In the genomic region with DNA sequence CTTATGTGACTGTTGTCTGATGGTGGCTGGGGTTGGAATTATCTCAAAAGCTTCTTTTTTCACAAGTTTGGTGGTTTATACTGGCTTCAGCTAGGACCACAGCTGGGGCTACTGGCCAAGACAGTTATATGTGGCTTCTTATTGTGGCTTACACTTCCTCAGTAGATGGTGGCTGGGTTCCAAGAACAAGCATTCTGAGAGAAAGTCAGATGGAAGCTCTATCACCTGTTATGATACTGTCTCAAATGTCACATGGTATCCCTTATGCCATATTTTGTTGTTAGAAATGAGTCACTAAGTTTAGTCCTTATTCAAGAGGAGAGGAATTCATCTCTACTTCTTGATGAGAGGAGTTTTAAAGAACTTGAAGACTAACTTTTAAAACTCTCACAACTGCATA, we compare ENCODE assay signal across 8 cellular contexts. TPM values are rescaled to one million over a fixed set of nuclear protein-coding genes. Genes with fewer than 3 reads are reported as not detected.
DNase-seq lines count a peak whose midpoint lies in the region; ATAC-seq and TF ChIP-seq lines count a peak whose summit lies in the region.

No MANE protein-coding gene starts in this region.

- DNase-seq in fibroblast of mammary gland (ENCODE audit: low read depth) = peak; percentile 47
- no peak for DNase-seq in germinal center (ENCODE audit: low spot score)
- DNase-seq in A673 (ENCODE audit: low spot score) = no peak
- no peak for DNase-seq in iPS-NIHi7 (ENCODE audit: extremely low spot score)
- no peak for DNase-seq in SHP77 (lab: John Stamatoyannopoulos, UW)

- ATAC-seq in GM18520 (IDR thresholded peaks at IDR 0.05; ENCODE audit: unreplicated experiment) = peak; percentile 89
- ATAC-seq in GM21825 (IDR thresholded peaks at IDR 0.05; ENCODE audit: unreplicated experiment) = peak; percentile 93

- H3K4me2 ChIP-seq in KMS-11 = peak overlapping the region; percentile 13; the same call in 1 of the 2 replicates

- H3K36me3 ChIP-seq in KMS-11 (ENCODE audit: insufficient read depth) = no peaks in the 10 kb centered on the region
- no peaks in the 10 kb centered on the region for H3K36me3 ChIP-seq in A673 (ENCODE audit: insufficient read depth, low read length, poor library complexity, severe bottlenecking)

- H4K20me1 ChIP-seq in KMS-11 (ENCODE audit: insufficient read depth) = no peaks in the 10 kb centered on the region

- H3K4me1 ChIP-seq in KMS-11 (ENCODE audit: low read depth, poor library complexity, severe bottlenecking) (peaks cover 15% of the 10 kb centered on the region), A673 (ENCODE audit: insufficient read depth, low read length, poor library complexity, severe bottlenecking) (no peaks in the 10 kb centered on the region)

- H3K27me3 ChIP-seq in KMS-11 (ENCODE audit: insufficient read depth, low read depth) (no peaks in the 10 kb centered on the region), A673 (replicated peaks; ENCODE audit: insufficient read depth, low read depth, low read length, poor library complexity) (no peaks in the 10 kb centered on the region)

- H3K4me3 ChIP-seq in KMS-11 (IDR thresholded peaks at IDR 0.05; ENCODE audit: insufficient read depth, low read depth, low read length) = no peak overlapping the region
- no peak overlapping the region for H3K4me3 ChIP-seq in fibroblast of mammary gland (ENCODE audit: control insufficient read depth, low read depth, low read length)
- no peak overlapping the region for H3K4me3 ChIP-seq in A673 (ENCODE audit: low read depth, low read length, poor library complexity, severe bottlenecking)

- no peak overlapping the region for H3K27ac ChIP-seq in KMS-11
- no peak overlapping the region for H3K27ac ChIP-seq in A673 (ENCODE audit: low read depth, low read length, poor library complexity, severe bottlenecking)

- no peaks in the 10 kb centered on the region for H3K79me2 ChIP-seq in KMS-11 (ENCODE audit: insufficient read depth, low read depth)

- POLR2A ChIA-PET in A673 (lab: Charles Lee; ENCODE audit: low non-redundant PET) = no interaction called here

- H3K9me3 ChIP-seq in A673 (ENCODE audit: low read depth, low read length, poor library complexity, severe bottlenecking) = no peaks in the 10 kb centered on the region

- CTCF ChIA-PET in A673 (lab: Charles Lee) = no interaction called here

- intact Hi-C loops in A673 (cut with micrococcal nuclease; ENCODE audit: unreplicated experiment) = no loop called here

- H2AFZ ChIP-seq in KMS-11 (ENCODE audit: low read depth) = no peak overlapping the region

- TF ChIP-seq CTCF in KMS-11 (conservative IDR thresholded peaks at IDR 0.05; ENCODE audit: low read depth, low read length) (no peak), fibroblast of mammary gland (conservative IDR thresholded peaks at IDR 0.05; ENCODE audit: control insufficient read depth, insufficient read depth, low read depth, low read length) (no peak), A673 (conservative IDR thresholded peaks at IDR 0.05; ENCODE audit: low read depth, low read length) (no peak)

- no TSS peak for BruUV-seq in A673 (replicated peaks; lab: Mats Ljungman, UMichigan)

- no peak overlapping the region for H3K9ac ChIP-seq in KMS-11

RNA-seq across cellular contexts. Expression of gene NDFIP2, which starts 41.6 kb away (rescaled TPM):
- total RNA-seq in A673 (2021) = 29.6 and 34.0 TPM in 2 replicates
